Comparison of ENCODE assay signal across 9 cellular contexts in the genomic region with DNA sequence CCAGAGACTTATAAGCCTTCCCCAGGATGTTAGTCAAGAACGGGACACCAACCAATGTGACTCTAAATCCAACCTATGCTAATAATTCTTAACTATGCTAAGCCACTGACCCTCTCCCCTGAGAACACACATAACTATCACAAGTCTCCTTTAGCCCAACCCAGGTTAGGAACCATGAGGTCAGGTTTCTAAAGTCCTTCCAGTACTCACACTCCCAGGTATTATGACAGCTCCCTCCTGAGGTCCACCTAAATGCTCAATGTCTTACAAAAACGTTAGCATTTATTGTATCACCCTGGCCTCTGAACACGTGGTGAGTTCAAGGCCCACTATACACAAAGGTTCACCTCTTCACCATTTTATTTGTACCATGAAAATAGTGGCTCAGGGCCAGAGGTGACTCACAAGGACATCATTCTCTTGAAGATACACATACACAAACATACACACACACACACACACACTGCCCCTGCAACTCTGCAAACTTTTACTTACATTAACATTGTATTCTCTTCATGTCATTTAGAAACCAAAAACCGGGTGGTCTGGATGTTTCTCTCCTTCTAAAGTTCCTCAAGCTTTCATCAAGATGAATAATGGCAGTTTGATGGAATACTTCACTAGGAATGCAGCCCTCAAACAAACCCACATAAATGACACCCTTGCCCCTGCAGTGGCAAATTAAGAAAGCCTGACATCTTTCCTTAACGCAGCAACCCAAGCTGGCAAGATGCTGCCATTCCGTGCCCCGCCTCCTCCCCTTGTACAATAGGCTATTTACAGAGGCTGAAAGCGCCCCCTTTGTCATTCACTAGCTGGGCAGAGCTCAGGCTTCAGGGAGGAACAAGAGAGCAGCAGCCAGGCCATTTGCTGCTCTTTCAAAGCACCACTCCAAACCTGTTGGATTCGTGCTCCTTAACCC. TPM values are rescaled to one million over a fixed set of nuclear protein-coding genes. Genes with fewer than 3 reads are reported as not detected.
DNase-seq lines count a peak whose midpoint lies in the region; ATAC-seq and TF ChIP-seq lines count a peak whose summit lies in the region.
"Had no signal": no experiment of that assay in that cellular context is flagged by ENCODE, and none has a peak within 500 bp of the region (broad histone marks: within the 10 kb centered on the region; RNA-seq: fewer than 3 reads in every experiment).

No MANE protein-coding gene starts in this region.

- no peak overlapping the region for H3K4me3 ChIP-seq in epithelial cell of esophagus (ENCODE audit: low read length)
- H3K4me3 ChIP-seq in neuronal stem cell (ENCODE audit: low read length in 2 of 2) = no peak overlapping the region

- no peaks in the 10 kb centered on the region for H3K36me3 ChIP-seq in neuronal stem cell (replicated peaks in 1 of 2; ENCODE audit: control insufficient read depth in 2 of 2, insufficient read depth in 2 of 2, low read length in 2 of 2)

- no peak overlapping the region for H3K4ac ChIP-seq in neuronal stem cell (ENCODE audit: low read length)

- no peak overlapping the region for H3K9ac ChIP-seq in neuronal stem cell (ENCODE audit: low read depth, low read length, poor library complexity)

- no peak overlapping the region for H2BK12ac ChIP-seq in neuronal stem cell (ENCODE audit: low read length)

- no peaks in the 10 kb centered on the region for H3K79me1 ChIP-seq in neuronal stem cell (ENCODE audit: low read depth, low read length)

- H2BK120ac ChIP-seq in neuronal stem cell (ENCODE audit: low read depth, low read length) = no peak overlapping the region

- POLR2A ChIA-PET in activated CD8-positive, alpha-beta T cell treated with anti-CD3 and anti-CD28 coated beads, Interleukin-2, amount 10 ng/mL, durations not matched to agents 7 days and 5 days (lab: Charles Lee) = no interaction called here

- no peak for TF ChIP-seq CTCF in epithelial cell of esophagus (IDR thresholded peaks at IDR 0.05; ENCODE audit: insufficient read depth, low read depth, low read length, missing control alignments)

- H4K8ac ChIP-seq in neuronal stem cell (ENCODE audit: low read depth, low read length) = no peak overlapping the region

- peak overlapping the region; percentile 72 for H2AFZ ChIP-seq in neuronal stem cell (ENCODE audit: low read length)

- WGBS in neuronal stem cell (ENCODE audit: extremely low coverage in 2 of 2, insufficient read length in 2 of 2, insufficient replicate concordance in 1 of 2), 2 donors = no CpG with 5 or more reads among the region's 9 CpGs

- H3K9me3 Mint-ChIP-seq in activated T-helper 17 cell treated with anti-CD3 and anti-CD28 coated beads, Interleukin-2, amount 50 U/mL, for 72 hours = no peaks in the 10 kb centered on the region
- no peaks in the 10 kb centered on the region for H3K9me3 Mint-ChIP-seq in activated CD8-positive, alpha-beta T cell treated with anti-CD3 and anti-CD28 coated beads, Interleukin-2, amount 10 ng/mL, durations not matched to agents 7 days and 5 days (ENCODE audit: insufficient read depth)

- H3K9me3 ChIP-seq in neuronal stem cell (replicated peaks in 1 of 2; ENCODE audit: control insufficient read depth in 2 of 2, insufficient read depth in 1 of 2, low read depth in 1 of 2, low read length in 2 of 2) = peaks cover 0 to 7% of the 10 kb centered on the region in 2 donors

- peaks cover 4 to 60% (median 36%) of the 10 kb centered on the region in 3 experiments for H3K27me3 ChIP-seq in neuronal stem cell (ENCODE audit: control insufficient read depth in 3 of 3, insufficient read depth in 3 of 3, low read depth in 1 of 3, low read length in 3 of 3)

- ATAC-seq in activated T-helper 17 cell treated with anti-CD3 and anti-CD28 coated beads, Interleukin-2, amount 50 U/mL, for 72 hours (replicated peaks) = no peak
- ATAC-seq in activated CD8-positive, alpha-beta T cell treated with anti-CD3 and anti-CD28 coated beads, Interleukin-2, amount 10 ng/mL, durations not matched to agents 7 days and 5 days = no peak

- no peak overlapping the region for H3K23ac ChIP-seq in neuronal stem cell (ENCODE audit: low read depth, low read length, poor library complexity)

- no peaks in the 10 kb centered on the region for H3K36me3 Mint-ChIP-seq in activated T-helper 17 cell treated with anti-CD3 and anti-CD28 coated beads, Interleukin-2, amount 50 U/mL, for 72 hours (ENCODE audit: low read depth)
- H3K36me3 Mint-ChIP-seq in activated CD8-positive, alpha-beta T cell treated with anti-CD3 and anti-CD28 coated beads, Interleukin-2, amount 10 ng/mL, durations not matched to agents 7 days and 5 days (ENCODE audit: low read depth) = no peaks in the 10 kb centered on the region

- CTCF ChIA-PET in activated CD8-positive, alpha-beta T cell treated with anti-CD3 and anti-CD28 coated beads, Interleukin-2, amount 10 ng/mL, durations not matched to agents 7 days and 5 days (lab: Charles Lee) = interaction anchor here (1.4 kb wide), 1 partner anchor 10 kb away, joined by 4 read pairs; no protein-coding TSS in a partner anchor

- H3K18ac ChIP-seq in neuronal stem cell (ENCODE audit: low read length) = no peak overlapping the region

- no peak overlapping the region for H3K4me2 ChIP-seq in neuronal stem cell (ENCODE audit: insufficient read depth, low read length, poor library complexity, severe bottlenecking)

- no peak overlapping the region for H3K27ac ChIP-seq in neuronal stem cell (replicated peaks; ENCODE audit: low read length)
- H3K27ac ChIP-seq: HL-60 had no signal

- H3K4me3 Mint-ChIP-seq in activated T-helper 17 cell treated with anti-CD3 and anti-CD28 coated beads, Interleukin-2, amount 50 U/mL, for 72 hours = no peak overlapping the region
- H3K4me3 Mint-ChIP-seq in activated CD8-positive, alpha-beta T cell treated with anti-CD3 and anti-CD28 coated beads, Interleukin-2, amount 10 ng/mL, durations not matched to agents 7 days and 5 days = no peak overlapping the region

- no peak overlapping the region for H2BK5ac ChIP-seq in neuronal stem cell (ENCODE audit: low read length)

- H3K4me1 ChIP-seq in neuronal stem cell (ENCODE audit: control insufficient read depth in 2 of 2, insufficient read depth in 1 of 2, low read depth in 1 of 2, low read length in 2 of 2) = peaks cover 0 to 8% of the 10 kb centered on the region in 2 donors

- H3K14ac ChIP-seq in neuronal stem cell (ENCODE audit: low read length) = no peak overlapping the region

- H4K91ac ChIP-seq in neuronal stem cell (ENCODE audit: low read depth, low read length, poor library complexity) = no peak overlapping the region

- H3K27me3 Mint-ChIP-seq in activated T-helper 17 cell treated with anti-CD3 and anti-CD28 coated beads, Interleukin-2, amount 50 U/mL, for 72 hours = no peaks in the 10 kb centered on the region
- H3K27me3 Mint-ChIP-seq in activated CD8-positive, alpha-beta T cell treated with anti-CD3 and anti-CD28 coated beads, Interleukin-2, amount 10 ng/mL, durations not matched to agents 7 days and 5 days (ENCODE audit: low read depth) = no peaks in the 10 kb centered on the region

- H3K27ac Mint-ChIP-seq in activated T-helper 17 cell treated with anti-CD3 and anti-CD28 coated beads, Interleukin-2, amount 50 U/mL, for 72 hours = no peak overlapping the region
- H3K27ac Mint-ChIP-seq in activated CD8-positive, alpha-beta T cell treated with anti-CD3 and anti-CD28 coated beads, Interleukin-2, amount 10 ng/mL, durations not matched to agents 7 days and 5 days = no peak overlapping the region

- peaks cover 18% of the 10 kb centered on the region for H3K4me1 Mint-ChIP-seq in activated T-helper 17 cell treated with anti-CD3 and anti-CD28 coated beads, Interleukin-2, amount 50 U/mL, for 72 hours
- peaks cover 2% of the 10 kb centered on the region for H3K4me1 Mint-ChIP-seq in activated CD8-positive, alpha-beta T cell treated with anti-CD3 and anti-CD28 coated beads, Interleukin-2, amount 10 ng/mL, durations not matched to agents 7 days and 5 days (ENCODE audit: low read depth)

- no peak overlapping the region for H2BK15ac ChIP-seq in neuronal stem cell (ENCODE audit: low read length)

- H2AK5ac ChIP-seq in neuronal stem cell (ENCODE audit: low read depth, low read length) = no peak overlapping the region

- peak; percentile 53 for DNase-seq in EL
- DNase-seq in NCI-H345 treated with DMSO at 0.1 percent for 48 hours (lab: John Stamatoyannopoulos, UW; ENCODE audit: unreplicated experiment) = peak; percentile 38
- peak; percentile 69 for DNase-seq in epithelial cell of esophagus (ENCODE audit: low read depth)
- DNase-seq in neuronal stem cell (ENCODE audit: low spot score) = peak; percentile 77
- DNase-seq in cerebellar nuclear complex (lab: John Stamatoyannopoulos, UW) = no peak
- no peak for DNase-seq in activated CD8-positive, alpha-beta T cell treated with anti-CD3 and anti-CD28 coated beads, Interleukin-2, amount 10 ng/mL, durations not matched to agents 7 days and 5 days
- no peak for DNase-seq in stimulated activated naive CD4-positive, alpha-beta T cell treated with Interleukin-2 at 50 U/mL for 16 hours (lab: John Stamatoyannopoulos, UW)

RNA-seq across cellular contexts. Expression of gene ACSL1, which starts 17.7 kb away (rescaled TPM):
- 0.25 TPM for polyA plus RNA-seq in neuronal stem cell (2013, experiment 1 of 2)
- polyA plus RNA-seq in neuronal stem cell (2013, experiment 2 of 2) = 0.26 TPM
- total RNA-seq in activated T-helper 17 cell treated with anti-CD3 and anti-CD28 coated beads, Interleukin-2, amount 50 U/mL, for 72 hours = 10 to 100 TPM; 13.2 to 22.2 TPM
- 1 to 10 TPM; 7.5 to 8.7 TPM for total RNA-seq in activated CD8-positive, alpha-beta T cell treated with anti-CD3 and anti-CD28 coated beads, Interleukin-2, amount 10 ng/mL, durations not matched to agents 7 days and 5 days

Comparison
In these comparisons a context has a peak if more than half of its experiments do, and no peak if none do; other contexts are left out.
1. DNase-seq: peak in EL (single experiment), NCI-H345 treated with DMSO at 0.1 percent for 48 hours (single experiment), epithelial cell of esophagus (single experiment) and neuronal stem cell (single experiment); none in cerebellar nuclear complex (0 of 2), activated CD8-positive, alpha-beta T cell treated with anti-CD3 and anti-CD28 coated beads, Interleukin-2, amount 10 ng/mL, durations not matched to agents 7 days and 5 days (single experiment) and stimulated activated naive CD4-positive, alpha-beta T cell treated with Interleukin-2 at 50 U/mL for 16 hours (single experiment).